8 cellular contexts compared by ENCODE assay signal in genomic region chr7:151123485-151124204, GRCh38. TPM values are rescaled to one million over a fixed set of nuclear protein-coding genes. Genes with fewer than 3 reads are reported as not detected.
DNase-seq lines count a peak whose midpoint lies in the region; ATAC-seq and TF ChIP-seq lines count a peak whose summit lies in the region.

No MANE protein-coding gene starts in this region.

- TF ChIP-seq CTCF in dorsolateral prefrontal cortex (IDR thresholded peaks at IDR 0.05 in 54 of 56, conservative IDR thresholded peaks at IDR 0.05 in 2 of 56; ENCODE audit: low read depth in 1 of 56, partially characterized antibody in 56 of 56), result peak; percentile 83 to 100 (median 99)

- DNase-seq in Ammon's horn (ENCODE audit: low spot score), result peak; percentile 93
- peak; percentile 99 for DNase-seq in GM19238 (ENCODE audit: insufficient read length, low spot score)
- DNase-seq in NCI-H748 treated with DMSO at 0.1 percent for 48 hours (lab: John Stamatoyannopoulos, UW), result peak; percentile 40
- peak; percentile 79 to 81 for DNase-seq in activated CD4-positive, alpha-beta T cell treated with anti-CD3 and anti-CD28 coated beads, Interleukin-2, amount 50 U/mL, for 4 hours
- peak; percentile 73 to 93 (median 86) for DNase-seq in dorsolateral prefrontal cortex
- DNase-seq in lung microvascular endothelial cell (ENCODE audit: low read depth in 2 of 2), result peak; percentile 79 to 86
- peak; percentile 67 for DNase-seq in stimulated activated CD8-positive, alpha-beta memory T cell treated with anti-CD3 and anti-CD28 coated beads, Interleukin-15, amount 100 ng/mL, for 24 hours (ENCODE audit: low read depth)

- H3K4me3 ChIP-seq in dorsolateral prefrontal cortex, result no peak overlapping the region

- H3K27me3 ChIP-seq in dorsolateral prefrontal cortex, result no peaks in the 10 kb centered on the region

- intact Hi-C loops in dorsolateral prefrontal cortex (cut with DNase I), result loop anchor here (1.0 to 10.0 kb wide), 5 partner anchors 49 to 181 kb away; partner anchors contain the start of gene CHPF2 (in 1 of the 2)

- H3K27ac ChIP-seq in dorsolateral prefrontal cortex, result peak overlapping the region in 12 of 59 donors; percentile 2 to 55 (median 24)

- peak; percentile 75 for ATAC-seq in HG03457 (IDR thresholded peaks at IDR 0.05; ENCODE audit: unreplicated experiment)

RNA-seq across cellular contexts. Expression of gene AGAP3, which starts 37.4 kb away (rescaled TPM):
- total RNA-seq in dorsolateral prefrontal cortex (100 to 1,000 TPM; 309 to 533 (median 426) TPM), lung microvascular endothelial cell (35.1 and 62.5 TPM in 2 replicates)

RNA-seq across cellular contexts. Expression of gene TMUB1, which starts 40.4 kb away (rescaled TPM):
- total RNA-seq in dorsolateral prefrontal cortex (10 to 100 TPM; 17.3 to 45.4 (median 25.2) TPM), lung microvascular endothelial cell (13.1 and 16.9 TPM in 2 replicates)

RNA-seq across cellular contexts. Expression of gene FASTK, which starts 43.0 kb away (rescaled TPM):
- total RNA-seq in dorsolateral prefrontal cortex, result 100 to 1,000 TPM in 1 of 120 experiments, 10 to 100 TPM in 119; 53.2 to 105 (median 70.3) TPM
- 36.0 and 38.9 TPM in 2 replicates for total RNA-seq in lung microvascular endothelial cell

RNA-seq across cellular contexts. Expression of gene GBX1, which starts 43.8 kb away (rescaled TPM):
- total RNA-seq in dorsolateral prefrontal cortex, result under 1 TPM in 2 of 120 experiments, not detected in 118; 0.44 to 0.46 TPM
- not detected in 2 replicates for total RNA-seq in lung microvascular endothelial cell

Comparison
In these comparisons a context has a peak if more than half of its experiments do, and no peak if none do; other contexts are left out.
1. DNase-seq: peak in every context shown above with its lines; median percentile 99 in GM19238; 93 in Ammon's horn; 86 in dorsolateral prefrontal cortex; 82 in lung microvascular endothelial cell; 80 in activated CD4-positive, alpha-beta T cell treated with anti-CD3 and anti-CD28 coated beads, Interleukin-2, amount 50 U/mL, for 4 hours; 67 in stimulated activated CD8-positive, alpha-beta memory T cell treated with anti-CD3 and anti-CD28 coated beads, Interleukin-15, amount 100 ng/mL, for 24 hours; 40 in NCI-H748 treated with DMSO at 0.1 percent for 48 hours.